Comparison of ENCODE assay signal across 1 cellular context in genomic region chr15:42273099-42273899, GRCh38.
TF ChIP-seq lines count a peak whose summit lies in the region.

A gene with protein sequence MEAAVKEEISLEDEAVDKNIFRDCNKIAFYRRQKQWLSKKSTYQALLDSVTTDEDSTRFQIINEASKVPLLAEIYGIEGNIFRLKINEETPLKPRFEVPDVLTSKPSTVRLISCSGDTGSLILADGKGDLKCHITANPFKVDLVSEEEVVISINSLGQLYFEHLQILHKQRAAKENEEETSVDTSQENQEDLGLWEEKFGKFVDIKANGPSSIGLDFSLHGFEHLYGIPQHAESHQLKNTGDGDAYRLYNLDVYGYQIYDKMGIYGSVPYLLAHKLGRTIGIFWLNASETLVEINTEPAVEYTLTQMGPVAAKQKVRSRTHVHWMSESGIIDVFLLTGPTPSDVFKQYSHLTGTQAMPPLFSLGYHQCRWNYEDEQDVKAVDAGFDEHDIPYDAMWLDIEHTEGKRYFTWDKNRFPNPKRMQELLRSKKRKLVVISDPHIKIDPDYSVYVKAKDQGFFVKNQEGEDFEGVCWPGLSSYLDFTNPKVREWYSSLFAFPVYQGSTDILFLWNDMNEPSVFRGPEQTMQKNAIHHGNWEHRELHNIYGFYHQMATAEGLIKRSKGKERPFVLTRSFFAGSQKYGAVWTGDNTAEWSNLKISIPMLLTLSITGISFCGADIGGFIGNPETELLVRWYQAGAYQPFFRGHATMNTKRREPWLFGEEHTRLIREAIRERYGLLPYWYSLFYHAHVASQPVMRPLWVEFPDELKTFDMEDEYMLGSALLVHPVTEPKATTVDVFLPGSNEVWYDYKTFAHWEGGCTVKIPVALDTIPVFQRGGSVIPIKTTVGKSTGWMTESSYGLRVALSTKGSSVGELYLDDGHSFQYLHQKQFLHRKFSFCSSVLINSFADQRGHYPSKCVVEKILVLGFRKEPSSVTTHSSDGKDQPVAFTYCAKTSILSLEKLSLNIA (N-terminal part only) (plus strand): TSS chr15:42273201. CDS start chr15:42274482, 1,281 bp downstream.
Gene TMEM87A (minus strand): TSS chr15:42273433. CDS start chr15:42273398, 35 bp downstream.

TF ChIP-seq in WTC11, 78 proteins besides CTCF, POLR2A, EP300 and RAD21 (continued from another document):
- peak; percentile 45; the same call in 1 of the 2 replicates for TF ChIP-seq GABPB1 (CRISPR knock-in tag; IDR thresholded peaks at IDR 0.05)
- 0 out of 2 replicates have a peak, but pooled peaks have one; percentile 43 for TF ChIP-seq TEAD1 (CRISPR knock-in tag; IDR thresholded peaks at IDR 0.05)
- 0 out of 2 replicates have a peak, but pooled peaks have one; percentile 13 for TF ChIP-seq GTF2I (CRISPR knock-in tag; conservative IDR thresholded peaks at IDR 0.05)
- 0 out of 2 replicates have a peak, but pooled peaks have one; percentile 18 for TF ChIP-seq TEAD4 (CRISPR knock-in tag; IDR thresholded peaks at IDR 0.05)
- TF ChIP-seq ATF2 (CRISPR knock-in tag; IDR thresholded peaks at IDR 0.05; ENCODE audit: borderline replicate concordance, low read depth): no peak
- TF ChIP-seq NFE2L1 (CRISPR knock-in tag; IDR thresholded peaks at IDR 0.05): peak; percentile 66; the same call in 1 of the 2 replicates
- no peak for TF ChIP-seq STAT6 (CRISPR knock-in tag; conservative IDR thresholded peaks at IDR 0.05; ENCODE audit: low read depth)
